9 cellular contexts compared by ENCODE assay signal in genomic region chr10:102661614-102662133, GRCh38. TPM values are rescaled to one million over a fixed set of nuclear protein-coding genes. Genes with fewer than 3 reads are reported as not detected.
DNase-seq lines count a peak whose midpoint lies in the region; ATAC-seq, FAIRE-seq and TF ChIP-seq lines count a peak whose summit lies in the region.
"Had no signal": no experiment of that assay in that cellular context is flagged by ENCODE, and none has a peak within 500 bp of the region (broad histone marks: within the 10 kb centered on the region; RNA-seq: fewer than 3 reads in every experiment).

No MANE protein-coding gene starts in this region.

- TF ChIP-seq POLR2A in GM12891 (IDR thresholded peaks at IDR 0.05; ENCODE audit: low read depth, low read length), result no peak

- intact Hi-C loops in sciatic nerve (cut with DNase I), result no loop called here

- H3K36me3 ChIP-seq in brain microvascular endothelial cell (replicated peaks), result peaks cover 18% of the 10 kb centered on the region

- DNase-seq in brain microvascular endothelial cell (no peak), sciatic nerve (ENCODE audit: low spot score) (no peak), GM12891 (ENCODE audit: insufficient read length, low spot score) (no peak), NCI-H524 treated with DMSO at 0.1 percent for 48 hours (lab: John Stamatoyannopoulos, UW) (no peak), SKM-1 treated with dmso at 0.1 percent for 144 hours (lab: John Stamatoyannopoulos, UW; ENCODE audit: unreplicated experiment) (no peak)

- FAIRE-seq in GM12891 (lab: Jason Lieb, UNC), result no peak

- peak overlapping the region; percentile 3 for H3K4me3 ChIP-seq in brain microvascular endothelial cell (ENCODE audit: low read depth, low read length)

- ATAC-seq in GM19324 (IDR thresholded peaks at IDR 0.05; ENCODE audit: low FRiP score, unreplicated experiment) (peak; percentile 11), HG03064 (IDR thresholded peaks at IDR 0.05; ENCODE audit: low read depth, unreplicated experiment) (peak; percentile 25), sciatic nerve (peak; percentile 14), HG03097 (IDR thresholded peaks at IDR 0.05; ENCODE audit: low FRiP score, unreplicated experiment) (no peak)

- H3K27me3 ChIP-seq in brain microvascular endothelial cell (replicated peaks), result no peaks in the 10 kb centered on the region

- no peak overlapping the region for H3K27ac ChIP-seq in brain microvascular endothelial cell
- H3K27ac ChIP-seq: VCaP had no signal

- no peak for TF ChIP-seq CTCF in brain microvascular endothelial cell (IDR thresholded peaks at IDR 0.05; ENCODE audit: low read depth, low read length, missing control alignments)

- in situ Hi-C loops in brain microvascular endothelial cell (cut with HindIII; ENCODE audit: low pct_ligation_motif_present, low sequenced_read_pairs), result no loop called here

TF ChIP-seq in GM12891, 5 proteins besides CTCF, POLR2A, EP300 and RAD21:
- TF ChIP-seq POLR2AphosphoS5 (IDR thresholded peaks at IDR 0.05; ENCODE audit: low read depth, low read length) (no peak), POU2F2 (IDR thresholded peaks at IDR 0.05; ENCODE audit: low read depth, low read length) (no peak), TAF1 (IDR thresholded peaks at IDR 0.05; ENCODE audit: low read depth, low read length) (no peak), PAX5 (IDR thresholded peaks at IDR 0.05; ENCODE audit: insufficient read depth, low read length, severe bottlenecking) (no peak), SPI1 (IDR thresholded peaks at IDR 0.05; ENCODE audit: low read depth, low read length) (no peak)

RNA-seq across cellular contexts. Expression of gene TRIM8, which starts 17.4 kb away (rescaled TPM):
- total RNA-seq in sciatic nerve, result 164 TPM
- polyA plus RNA-seq in GM12891 (2012; ENCODE audit: low read depth, missing spikeins), result 33.9 TPM

RNA-seq across cellular contexts. Expression of gene ARL3, which starts 52.5 kb away (rescaled TPM):
- 17.4 TPM for total RNA-seq in sciatic nerve
- polyA plus RNA-seq in GM12891 (2012; ENCODE audit: low read depth, missing spikeins), result 9.7 TPM

RNA-seq across cellular contexts. Expression of gene SFXN2, which starts 52.8 kb away (rescaled TPM):
- 7.6 TPM for total RNA-seq in sciatic nerve
- polyA plus RNA-seq in GM12891 (2012; ENCODE audit: low read depth, missing spikeins), result 15.4 TPM
